ENCODE assay signal across 8 cellular contexts in the genomic region with DNA sequence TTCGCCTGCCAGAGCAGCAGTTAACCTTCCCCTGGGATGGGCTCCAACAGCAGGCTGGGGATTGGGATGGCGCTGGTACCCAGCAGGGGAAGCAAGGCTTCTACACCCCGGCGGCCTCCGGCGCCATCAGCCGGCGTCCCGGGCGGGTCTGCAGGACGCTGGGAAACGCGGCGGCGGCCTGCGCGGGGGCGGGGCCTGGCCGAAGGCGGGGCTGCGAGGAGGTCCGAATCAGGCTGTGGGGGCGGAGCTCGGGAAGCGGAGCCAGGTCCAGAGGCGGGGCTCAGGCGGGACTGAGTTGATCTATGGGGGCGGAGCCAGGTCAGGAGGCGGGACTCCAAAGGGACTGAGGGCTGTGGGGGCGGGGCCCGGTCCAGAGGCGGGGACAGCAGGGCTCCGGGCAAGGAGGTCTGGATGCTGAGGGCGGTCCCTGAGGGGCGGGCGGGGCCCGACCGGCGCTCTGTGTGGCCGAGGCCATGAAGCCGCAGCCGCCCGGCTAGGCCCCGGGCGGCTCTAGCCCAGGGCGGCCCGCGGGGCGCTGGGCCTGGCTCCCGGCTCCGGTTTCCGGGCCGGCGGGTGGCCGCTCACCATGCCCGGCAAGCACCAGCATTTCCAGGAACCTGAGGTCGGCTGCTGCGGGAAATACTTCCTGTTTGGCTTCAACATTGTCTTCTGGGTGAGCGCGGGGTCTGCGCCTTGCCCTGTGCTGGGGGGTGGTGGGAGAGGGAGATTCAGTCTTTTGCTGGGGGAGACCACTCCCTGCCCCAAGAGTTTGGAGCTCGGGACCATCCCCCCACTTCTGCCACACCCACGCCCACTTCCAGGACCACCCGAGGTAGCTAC. TPM values are rescaled to one million over a fixed set of nuclear protein-coding genes. Genes with fewer than 3 reads are reported as not detected.
A peak's percentile ranks its signal among the peaks of the same experiment; 100 is the strongest.
DNase-seq lines count a peak whose midpoint lies in the region; ATAC-seq, FAIRE-seq and TF ChIP-seq lines count a peak whose summit lies in the region.

A gene with protein sequence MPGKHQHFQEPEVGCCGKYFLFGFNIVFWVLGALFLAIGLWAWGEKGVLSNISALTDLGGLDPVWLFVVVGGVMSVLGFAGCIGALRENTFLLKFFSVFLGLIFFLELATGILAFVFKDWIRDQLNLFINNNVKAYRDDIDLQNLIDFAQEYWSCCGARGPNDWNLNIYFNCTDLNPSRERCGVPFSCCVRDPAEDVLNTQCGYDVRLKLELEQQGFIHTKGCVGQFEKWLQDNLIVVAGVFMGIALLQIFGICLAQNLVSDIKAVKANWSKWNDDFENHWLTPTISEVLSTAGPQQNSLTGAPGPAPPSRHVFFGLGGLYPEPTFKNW (plus strand): TSS at position 455 of the 840 bp plus-strand sequence. CDS start 132 bp downstream, at position 587.

- TF ChIP-seq POLR2A in GM12891 (IDR thresholded peaks at IDR 0.05; ENCODE audit: low read depth, low read length) (peak; percentile 93), transverse colon (IDR thresholded peaks at IDR 0.05) (peak; percentile 47)

- no peak for TF ChIP-seq EP300 in transverse colon (IDR thresholded peaks at IDR 0.05; ENCODE audit: low read depth)

- H3K4me1 ChIP-seq in adipocyte (ENCODE audit: control insufficient read depth, insufficient read depth, low read length) (peaks cover 16% of the 10 kb centered on the region), cardiac muscle cell (ENCODE audit: low read depth) (no peaks in the 10 kb centered on the region), trophoblast cell (ENCODE audit: control insufficient read depth in 1 of 2, insufficient read depth in 2 of 2, low read length in 2 of 2) (peaks cover 11 to 12% of the 10 kb centered on the region in 2 experiments), transverse colon (peaks cover 9 to 20% (median 17%) of the 10 kb centered on the region in 4 donors)

- H3K14ac ChIP-seq in trophoblast cell (ENCODE audit: low read length), result peak within 1 kb of the TSS; percentile 89

- TF ChIP-seq CTCF in cardiac muscle cell (IDR thresholded peaks at IDR 0.05; ENCODE audit: low read depth, low read length) (peak; percentile 40), transverse colon (IDR thresholded peaks at IDR 0.05) (peak in 2 of 5 experiments; percentile 15)

- peak within 1 kb of the TSS; percentile 95 for H2AFZ ChIP-seq in trophoblast cell (ENCODE audit: insufficient read depth, low read length, poor library complexity)

- peak within 1 kb of the TSS; percentile 76 for H2BK5ac ChIP-seq in trophoblast cell (ENCODE audit: low read depth, low read length, poor library complexity)

- H3K4me2 ChIP-seq in trophoblast cell (ENCODE audit: low read length), result peak within 1 kb of the TSS; percentile 88

- H4K8ac ChIP-seq in trophoblast cell (ENCODE audit: low read depth, low read length), result peak within 1 kb of the TSS; percentile 92

- H3K4ac ChIP-seq in trophoblast cell (ENCODE audit: low read depth, low read length), result peak within 1 kb of the TSS; percentile 82

- H3K4me3 ChIP-seq in adipocyte (ENCODE audit: low read length), result peak within 1 kb of the TSS; percentile 92
- peak within 1 kb of the TSS; percentile 57 for H3K4me3 ChIP-seq in cardiac muscle cell
- H3K4me3 ChIP-seq in trophoblast cell (ENCODE audit: low read depth, low read length), result peak within 1 kb of the TSS; percentile 74
- peak within 1 kb of the TSS; percentile 47 to 89 (median 71) for H3K4me3 ChIP-seq in transverse colon

- DNase-seq in GM12891 (ENCODE audit: insufficient read length, low spot score) (peak; percentile 100), NCI-H1436 (lab: John Stamatoyannopoulos, UW) (peak; percentile 92), T follicular helper cell (ENCODE audit: low read depth) (peak; percentile 95), adipocyte (ENCODE audit: low read depth) (peak; percentile 100), cardiac muscle cell (ENCODE audit: low read depth in 1 of 2, low spot score in 1 of 2) (peak; percentile 99 to 100), trophoblast cell (peak; percentile 100), transverse colon (peak; percentile 100)

- H3K23ac ChIP-seq in trophoblast cell (ENCODE audit: low read length), result no peak within 1 kb of the TSS

- peak within 1 kb of the TSS; percentile 26 for H2AK5ac ChIP-seq in trophoblast cell (ENCODE audit: low read length)

- H3K18ac ChIP-seq in trophoblast cell (ENCODE audit: low read length), result peak within 1 kb of the TSS; percentile 76

- peak within 1 kb of the TSS; percentile 84 for H4K91ac ChIP-seq in trophoblast cell (ENCODE audit: low read depth, low read length)

- peaks cover 6% of the 10 kb centered on the region for H3K79me2 ChIP-seq in trophoblast cell (ENCODE audit: control insufficient read depth, insufficient read depth, low read length, poor library complexity)

- H4K12ac ChIP-seq in trophoblast cell (ENCODE audit: low read depth, low read length), result peak within 1 kb of the TSS; percentile 91

- peaks cover 10% of the 10 kb centered on the region for H3K79me1 ChIP-seq in trophoblast cell (ENCODE audit: low read length)

- no peak within 1 kb of the TSS for H3K27ac ChIP-seq in cardiac muscle cell
- peak within 1 kb of the TSS; percentile 40 for H3K27ac ChIP-seq in trophoblast cell (ENCODE audit: low read depth, low read length)
- H3K27ac ChIP-seq in transverse colon, result peak within 1 kb of the TSS; percentile 73 to 89 (median 85)

- no peaks in the 10 kb centered on the region for H3K9me3 ChIP-seq in adipocyte (ENCODE audit: control insufficient read depth, low read length)
- H3K9me3 ChIP-seq in cardiac muscle cell (ENCODE audit: low read depth), result no peaks in the 10 kb centered on the region
- H3K9me3 ChIP-seq in trophoblast cell (ENCODE audit: insufficient read depth, low read depth, low read length), result no peaks in the 10 kb centered on the region
- no peaks in the 10 kb centered on the region for H3K9me3 ChIP-seq in transverse colon

- peak; percentile 99 for FAIRE-seq in GM12891 (lab: Jason Lieb, UNC)

- peak within 1 kb of the TSS; percentile 98 for H3K9ac ChIP-seq in adipocyte (ENCODE audit: low read length)
- H3K9ac ChIP-seq in trophoblast cell (ENCODE audit: low read length), result peak within 1 kb of the TSS; percentile 81

- H3K36me3 ChIP-seq in adipocyte (ENCODE audit: control insufficient read depth, insufficient read depth, low read length, severe bottlenecking) (no peaks in the 10 kb centered on the region), cardiac muscle cell (no peaks in the 10 kb centered on the region), trophoblast cell (ENCODE audit: control insufficient read depth in 1 of 2, insufficient read depth in 2 of 2, low read length in 2 of 2) (no peaks in the 10 kb centered on the region), transverse colon (no peaks in the 10 kb centered on the region)

- peak; percentile 91 for ATAC-seq in HG02840 (IDR thresholded peaks at IDR 0.05; ENCODE audit: low FRiP score, unreplicated experiment)

- intact Hi-C loops in transverse colon (cut with DNase I; ENCODE audit: low total_unique reads), result no loop called here

- in situ Hi-C loops in transverse colon (cut with MboI; ENCODE audit: low pct_ligation_motif_present in 1 of 4, low pct_unique_long_range_greater_than_20kb in 1 of 4, low sequenced_read_pairs in 3 of 4), result no loop called here

- WGBS in trophoblast cell (ENCODE audit: extremely low coverage, insufficient coverage, insufficient read length), result no CpG with 5 or more reads among the region's 64 CpGs
- 0% methylated on average over 47 of the region's 64 CpGs; no CpG with 5 or more reads in 1 of the 2 donors for WGBS in transverse colon (ENCODE audit: low coverage in 1 of 2), 2 donors

- H3K27me3 ChIP-seq in adipocyte (replicated peaks; ENCODE audit: control insufficient read depth, insufficient read depth, low read length) (no peaks in the 10 kb centered on the region), cardiac muscle cell (no peaks in the 10 kb centered on the region), trophoblast cell (ENCODE audit: insufficient read depth, low read length) (no peaks in the 10 kb centered on the region), transverse colon (no peaks in the 10 kb centered on the region)

- no peak within 1 kb of the TSS for H2BK12ac ChIP-seq in trophoblast cell (ENCODE audit: low read length)

- peak within 1 kb of the TSS; percentile 73 for H2BK120ac ChIP-seq in trophoblast cell (ENCODE audit: insufficient read depth, low read length, poor library complexity)

TF ChIP-seq in GM12891, 5 proteins besides CTCF, POLR2A, EP300 and RAD21:
- no peak for TF ChIP-seq PAX5 (IDR thresholded peaks at IDR 0.05; ENCODE audit: insufficient read depth, low read length, severe bottlenecking)
- TF ChIP-seq POLR2AphosphoS5 (IDR thresholded peaks at IDR 0.05; ENCODE audit: low read depth, low read length), result peak; percentile 92
- peak; percentile 80 for TF ChIP-seq POU2F2 (IDR thresholded peaks at IDR 0.05; ENCODE audit: low read depth, low read length)
- peak; percentile 82 for TF ChIP-seq TAF1 (IDR thresholded peaks at IDR 0.05; ENCODE audit: low read depth, low read length)
TF ChIP-seq in GM12891: peak in this region for 3.

RNA-seq across cellular contexts. Expression of the gene that starts here (rescaled TPM):
- 8.9 TPM for polyA plus RNA-seq in GM12891 (2012; ENCODE audit: low read depth, missing spikeins)
- total RNA-seq in cardiac muscle cell, result 30.2 and 42.6 TPM in 2 replicates
- polyA plus RNA-seq in cardiac muscle cell, result 32.0 and 32.3 TPM in 2 replicates
- polyA plus RNA-seq in trophoblast cell (2013), result 18.3 and 18.4 TPM in 2 replicates
- total RNA-seq in transverse colon, result 100 to 1,000 TPM in 1 of 4 donors, 10 to 100 TPM in 3; 27.2 to 227 (median 36.1) TPM
